ENCODE assay signal across 12 cellular contexts in genomic region chr2:219243291-219243761, GRCh38. TPM values are rescaled to one million over a fixed set of nuclear protein-coding genes. Genes with fewer than 3 reads are reported as not detected.
DNase-seq lines count a peak whose midpoint lies in the region; ATAC-seq and TF ChIP-seq lines count a peak whose summit lies in the region.
"Had no signal": no experiment of that assay in that cellular context is flagged by ENCODE, and none has a peak within 500 bp of the region (broad histone marks: within the 10 kb centered on the region; RNA-seq: fewer than 3 reads in every experiment).

No MANE protein-coding gene starts in this region.

- TF ChIP-seq POLR2A in esophagus squamous epithelium (IDR thresholded peaks at IDR 0.05), result no peak

- no peak for ATAC-seq in GM19035 (IDR thresholded peaks at IDR 0.05; ENCODE audit: unreplicated experiment)
- ATAC-seq in GM19023 (IDR thresholded peaks at IDR 0.05; ENCODE audit: unreplicated experiment), result no peak
- ATAC-seq: HCT116 had no signal

- WGBS in esophagus squamous epithelium, 2 donors, result 57 to 70% methylated on average over 17 to 18 of the region's 28 CpGs

- H3K27me3 ChIP-seq in A673 (replicated peaks; ENCODE audit: insufficient read depth, low read depth, low read length, poor library complexity), result no peaks in the 10 kb centered on the region
- no peaks in the 10 kb centered on the region for H3K27me3 ChIP-seq in fibroblast of lung (ENCODE audit: control insufficient read depth, insufficient read depth, low read length)
- H3K27me3 ChIP-seq in neutrophil, result no peaks in the 10 kb centered on the region
- no peaks in the 10 kb centered on the region for H3K27me3 ChIP-seq in esophagus squamous epithelium
- H3K27me3 ChIP-seq: dorsolateral prefrontal cortex had no signal

- H3K9me3 ChIP-seq in A673 (ENCODE audit: low read depth, low read length, poor library complexity, severe bottlenecking), result no peaks in the 10 kb centered on the region
- H3K9me3 ChIP-seq in fibroblast of lung (ENCODE audit: control insufficient read depth, insufficient read depth, low read depth, low read length), result no peaks in the 10 kb centered on the region
- no peaks in the 10 kb centered on the region for H3K9me3 ChIP-seq in neutrophil
- no peaks in the 10 kb centered on the region for H3K9me3 ChIP-seq in esophagus squamous epithelium

- peak overlapping the region; percentile 41 for H2AFZ ChIP-seq in fibroblast of lung (ENCODE audit: low read length)

- TF ChIP-seq CTCF in A673 (conservative IDR thresholded peaks at IDR 0.05; ENCODE audit: low read depth, low read length) (no peak), fibroblast of lung (conservative IDR thresholded peaks at IDR 0.05 in 1 of 2, IDR thresholded peaks at IDR 0.05 in 1 of 2; ENCODE audit: low read depth in 1 of 2, low read length in 2 of 2) (no peak), neutrophil (IDR thresholded peaks at IDR 0.05) (no peak), esophagus squamous epithelium (IDR thresholded peaks at IDR 0.05) (no peak)

- H3K9ac ChIP-seq in fibroblast of lung (ENCODE audit: insufficient read depth, low read length), result no peak overlapping the region

- DNase-seq in A673 (ENCODE audit: low spot score) (no peak), NOMO-1 treated with DMSO at 0.1 percent for 48 hours (lab: John Stamatoyannopoulos, UW; ENCODE audit: unreplicated experiment) (peak; percentile 64), fibroblast of lung (ENCODE audit: low read depth in 2 of 2) (peak in 1 of 2 donors; percentile 31), middle frontal gyrus (ENCODE audit: extremely low spot score, low spot score) (no peak), esophagus squamous epithelium (lab: John Stamatoyannopoulos, UW) (no peak)
- DNase-seq: dorsolateral prefrontal cortex, NCI-H1436 treated with DMSO at 0.1 percent for 48 hours had no signal

- intact Hi-C loops in A673 (cut with micrococcal nuclease; ENCODE audit: unreplicated experiment) (no loop called here), esophagus squamous epithelium (cut with DNase I) (no loop called here)

- H4K20me1 ChIP-seq in fibroblast of lung (ENCODE audit: control insufficient read depth, extremely low read depth, insufficient read depth, low read length), result no peaks in the 10 kb centered on the region

- H3K36me3 ChIP-seq in A673 (ENCODE audit: insufficient read depth, low read length, poor library complexity, severe bottlenecking), result peaks cover 4% of the 10 kb centered on the region
- peaks cover 12% of the 10 kb centered on the region for H3K36me3 ChIP-seq in fibroblast of lung (ENCODE audit: control insufficient read depth, insufficient read depth, low read length)
- H3K36me3 ChIP-seq in neutrophil, result peaks cover 4% of the 10 kb centered on the region
- H3K36me3 ChIP-seq in esophagus squamous epithelium, result peaks cover 0 to 30% (median 5%) of the 10 kb centered on the region in 3 donors

- CTCF ChIA-PET in A673 (lab: Charles Lee), result no interaction called here

- no peak overlapping the region for H3K27ac ChIP-seq in A673 (ENCODE audit: low read depth, low read length, poor library complexity, severe bottlenecking)
- peak overlapping the region; percentile 32 for H3K27ac ChIP-seq in fibroblast of lung (ENCODE audit: insufficient read depth, low read length)
- H3K27ac ChIP-seq in neutrophil, result peak overlapping the region; percentile 95
- peak overlapping the region in 1 of 4 donors; percentile 49 for H3K27ac ChIP-seq in esophagus squamous epithelium
- H3K27ac ChIP-seq: dorsolateral prefrontal cortex had no signal

- TSS peak; percentile 16 for BruUV-seq in A673 (replicated peaks; lab: Mats Ljungman, UMichigan)

- POLR2A ChIA-PET in A673 (lab: Charles Lee; ENCODE audit: low non-redundant PET), result no interaction called here

- peaks cover 5% of the 10 kb centered on the region for H3K4me1 ChIP-seq in A673 (ENCODE audit: insufficient read depth, low read length, poor library complexity, severe bottlenecking)
- peaks cover 3% of the 10 kb centered on the region for H3K4me1 ChIP-seq in fibroblast of lung (ENCODE audit: control insufficient read depth, extremely low read depth, insufficient read depth, low read length)
- H3K4me1 ChIP-seq in neutrophil (ENCODE audit: control insufficient read depth in 1 of 2, insufficient read depth in 1 of 2, low read depth in 1 of 2, low read length in 1 of 2), result peaks cover 53 to 57% of the 10 kb centered on the region in 2 experiments
- H3K4me1 ChIP-seq in esophagus squamous epithelium, result peaks cover 18 to 38% (median 29%) of the 10 kb centered on the region in 3 donors

- H3K4me3 ChIP-seq in A673 (ENCODE audit: low read depth, low read length, poor library complexity, severe bottlenecking), result no peak overlapping the region
- H3K4me3 ChIP-seq in fibroblast of lung (replicated peaks in 1 of 4; ENCODE audit: control extremely low read depth in 1 of 4, insufficient read depth in 1 of 4, low read depth in 3 of 4, low read length in 4 of 4), result peak overlapping the region in 2 of 4 experiments; percentile 14 to 45
- peak overlapping the region; percentile 30 to 45 for H3K4me3 ChIP-seq in neutrophil (ENCODE audit: low read depth in 1 of 2, low read length in 1 of 2)
- peak overlapping the region in 2 of 4 donors; percentile 27 to 34 for H3K4me3 ChIP-seq in esophagus squamous epithelium

- no peak overlapping the region for H3K4me2 ChIP-seq in fibroblast of lung (ENCODE audit: extremely low read depth, insufficient read depth, low read length)

- H3K79me2 ChIP-seq in fibroblast of lung (ENCODE audit: control insufficient read depth, insufficient read depth, low read length), result peaks cover 15% of the 10 kb centered on the region

RNA-seq across cellular contexts. Expression of gene GLB1L, which starts 1.9 kb away (rescaled TPM):
- total RNA-seq in A673 (2021), result 6.9 and 8.4 TPM in 2 replicates
- 28.2 and 47.0 TPM in 2 replicates for total RNA-seq in fibroblast of lung
- polyA plus RNA-seq in fibroblast of lung, result 12.8 and 16.9 TPM in 2 replicates
- polyA plus RNA-seq in fibroblast of lung (2012), result 7.6 and 9.6 TPM in 2 replicates
- 12.4 and 16.9 TPM in 2 replicates for polyA minus RNA-seq in fibroblast of lung (ENCODE audit: low replicate concordance)
- total RNA-seq in esophagus squamous epithelium, result 1 to 10 TPM; 1.2 to 2.3 (median 1.7) TPM

RNA-seq across cellular contexts. Expression of gene STK16, which starts 2.0 kb away (rescaled TPM):
- total RNA-seq in A673 (2021), result 22.0 and 27.6 TPM in 2 replicates
- total RNA-seq in fibroblast of lung, result 26.7 and 30.7 TPM in 2 replicates
- polyA plus RNA-seq in fibroblast of lung, result 35.7 and 42.8 TPM in 2 replicates
- polyA plus RNA-seq in fibroblast of lung (2012), result 32.5 and 40.0 TPM in 2 replicates
- polyA minus RNA-seq in fibroblast of lung (ENCODE audit: low replicate concordance), result 63.1 and 132 TPM in 2 replicates
- 10 to 100 TPM in 3 of 4 donors, 1 to 10 TPM in 1; 8.6 to 27.4 (median 19.3) TPM for total RNA-seq in esophagus squamous epithelium

RNA-seq across cellular contexts. Expression of gene TUBA4B, which starts 9.7 kb away (rescaled TPM):
- not detected in 2 replicates for total RNA-seq in A673 (2021)
- total RNA-seq in fibroblast of lung, result not detected in 2 replicates
- not detected in 2 replicates for polyA plus RNA-seq in fibroblast of lung
- not detected in 2 replicates for polyA plus RNA-seq in fibroblast of lung (2012)
- not detected in 2 replicates for polyA minus RNA-seq in fibroblast of lung (ENCODE audit: low replicate concordance)
- not detected for total RNA-seq in esophagus squamous epithelium
- total RNA-seq: activated CD8-positive, alpha-beta memory T cell treated with anti-CD3 and anti-CD28 coated beads for 36 hours had no signal

RNA-seq across cellular contexts. Expression of gene TUBA4A, which starts 10.4 kb away (rescaled TPM):
- total RNA-seq in A673 (2021) (62.9 and 68.0 TPM in 2 replicates), fibroblast of lung (5.6 and 7.7 TPM in 2 replicates), esophagus squamous epithelium (100 to 1,000 TPM; 104 to 258 (median 169) TPM)
- polyA plus RNA-seq in fibroblast of lung, result 14.7 and 34.2 TPM in 2 replicates
- polyA plus RNA-seq in fibroblast of lung (2012), result 9.0 and 21.6 TPM in 2 replicates
- polyA minus RNA-seq in fibroblast of lung (ENCODE audit: low replicate concordance), result 32.2 and 48.9 TPM in 2 replicates

RNA-seq across cellular contexts. Expression of gene ANKZF1, which starts 13.7 kb away (rescaled TPM):
- total RNA-seq in A673 (2021), result 30.6 and 39.1 TPM in 2 replicates
- 28.8 and 32.7 TPM in 2 replicates for total RNA-seq in fibroblast of lung
- 9.9 and 13.2 TPM in 2 replicates for polyA plus RNA-seq in fibroblast of lung
- 8.2 and 11.4 TPM in 2 replicates for polyA plus RNA-seq in fibroblast of lung (2012)
- 5.1 and 7.7 TPM in 2 replicates for polyA minus RNA-seq in fibroblast of lung (ENCODE audit: low replicate concordance)
- total RNA-seq in esophagus squamous epithelium, result 10 to 100 TPM; 10.2 to 54.9 (median 27.6) TPM
